Comparison of ENCODE assay signal across 32 cellular contexts in genomic region chr1:14758962-14759361, GRCh38.
DNase-seq lines count a peak whose midpoint lies in the region; ATAC-seq and TF ChIP-seq lines count a peak whose summit lies in the region.
"Had no signal": no experiment of that assay in that cellular context is flagged by ENCODE, and none has a peak within 500 bp of the region (broad histone marks: within the 10 kb centered on the region; RNA-seq: fewer than 3 reads in every experiment).

No MANE protein-coding gene starts in this region.

- H3K4me2 ChIP-seq in hepatocyte: no peak overlapping the region
- H3K4me2 ChIP-seq: PC-9 had no signal

- no peak for ATAC-seq in activated naive CD4-positive, alpha-beta T cell treated with anti-CD3 and anti-CD28 coated beads, Interleukin-2, amount 50 U/mL, for 72 hours
- no peak for ATAC-seq in GM21360 (IDR thresholded peaks at IDR 0.05; ENCODE audit: unreplicated experiment)
- ATAC-seq: GM12878, Right ventricle myocardium inferior, SK-N-SH treated with all-trans-retinoic acid at 6 μM for 48 hours had no signal

- H3K9me2 ChIP-seq in hepatocyte (replicated peaks; ENCODE audit: insufficient read depth): no peaks in the 10 kb centered on the region

- no peaks in the 10 kb centered on the region for H3K9me3 Mint-ChIP-seq in activated naive CD4-positive, alpha-beta T cell treated with anti-CD3 and anti-CD28 coated beads, Interleukin-2, amount 50 U/mL, for 24 hours
- no peaks in the 10 kb centered on the region for H3K9me3 Mint-ChIP-seq in activated naive CD4-positive, alpha-beta T cell treated with anti-CD3 and anti-CD28 coated beads, Interleukin-2, amount 50 U/mL, for 72 hours
- H3K9me3 Mint-ChIP-seq: CD8-positive, alpha-beta memory T cell had no signal

- no peaks in the 10 kb centered on the region for H3K9me3 ChIP-seq in hepatocyte (ENCODE audit: low read depth)
- H3K9me3 ChIP-seq: BE2C, SJCRH30 had no signal

- no peaks in the 10 kb centered on the region for H3K27me3 ChIP-seq in hepatocyte
- H3K27me3 ChIP-seq: BE2C had no signal

- H3K4me3 Mint-ChIP-seq in activated naive CD4-positive, alpha-beta T cell treated with anti-CD3 and anti-CD28 coated beads, Interleukin-2, amount 50 U/mL, for 24 hours: no peak overlapping the region
- H3K4me3 Mint-ChIP-seq: CD14-positive monocyte had no signal

- H3K36me3 ChIP-seq in hepatocyte (replicated peaks; ENCODE audit: insufficient read depth, low read depth): no peaks in the 10 kb centered on the region
- H3K36me3 ChIP-seq: BE2C, SJCRH30 had no signal

- peaks cover 6% of the 10 kb centered on the region for H3K27me3 Mint-ChIP-seq in activated naive CD4-positive, alpha-beta T cell treated with anti-CD3 and anti-CD28 coated beads, Interleukin-2, amount 50 U/mL, for 24 hours

- H3K4me1 ChIP-seq in hepatocyte (ENCODE audit: insufficient read depth): peaks cover 7% of the 10 kb centered on the region
- H3K4me1 ChIP-seq: BE2C, SJCRH30 had no signal

- no peaks in the 10 kb centered on the region for H3K79me2 ChIP-seq in hepatocyte

- H3K4me3 ChIP-seq in epithelial cell of esophagus (ENCODE audit: low read length) (no peak overlapping the region), hepatocyte (no peak overlapping the region)
- H3K4me3 ChIP-seq: GM12878, GM23248, PC-9, SJCRH30 had no signal

- H3K27ac ChIP-seq in hepatocyte: no peak overlapping the region
- H3K27ac ChIP-seq: GM23248, PC-9, SJCRH30 had no signal

- no peak overlapping the region for H2AFZ ChIP-seq in hepatocyte
- H2AFZ ChIP-seq: GM23248, PC-9 had no signal

- no peaks in the 10 kb centered on the region for H4K20me1 ChIP-seq in hepatocyte (ENCODE audit: insufficient read depth, poor library complexity, severe bottlenecking)

- H3K36me3 Mint-ChIP-seq in activated naive CD4-positive, alpha-beta T cell treated with anti-CD3 and anti-CD28 coated beads, Interleukin-2, amount 50 U/mL, for 24 hours: no peaks in the 10 kb centered on the region
- H3K36me3 Mint-ChIP-seq in activated naive CD4-positive, alpha-beta T cell treated with anti-CD3 and anti-CD28 coated beads, Interleukin-2, amount 50 U/mL, for 72 hours: no peaks in the 10 kb centered on the region
- H3K36me3 Mint-ChIP-seq: CD14-positive monocyte; CD8-positive, alpha-beta memory T cell had no signal

- TF ChIP-seq CTCF in epithelial cell of esophagus (IDR thresholded peaks at IDR 0.05; ENCODE audit: insufficient read depth, low read depth, low read length, missing control alignments): no peak
- TF ChIP-seq CTCF in hepatocyte (IDR thresholded peaks at IDR 0.05; ENCODE audit: poor library complexity): no peak

- DNase-seq in activated naive CD4-positive, alpha-beta T cell treated with anti-CD3 and anti-CD28 coated beads, Interleukin-2, amount 50 U/mL, for 72 hours (ENCODE audit: low spot score in 2 of 2): no peak
- DNase-seq in epithelial cell of esophagus (ENCODE audit: low read depth) (peak; percentile 5), left kidney (ENCODE audit: low read depth, low spot score) (peak; percentile 47), retina (peak; percentile 39), LoVo (ENCODE audit: low spot score) (no peak), hepatocyte (ENCODE audit: low spot score) (no peak)
- DNase-seq: 8988T; ACHN; BE2C; CD8-positive, alpha-beta memory T cell; DMS 273 treated with DMSO at 0.1 percent for 48 hours; DMS79; EL; GDM1; GM23248; HCEC 1CT; Karpas-422; NCI-H1105; NCI-H146; NCI-H1930; NCI-H2107; NCI-H524; NCI-H748 treated with DMSO at 0.1 percent for 48 hours; NK-92 treated with Interleukin-12 subunit alpha and Interleukin-12 subunit beta, amount 100 ng/mL, for 24 hours; PC-9; SJCRH30 had no signal

- 29% methylated on average over 9 of the region's 9 CpGs for WGBS in hepatocyte (ENCODE audit: low lambda C conversion rate, missing lambda C conversion rate)

- H3K27ac Mint-ChIP-seq in activated naive CD4-positive, alpha-beta T cell treated with anti-CD3 and anti-CD28 coated beads, Interleukin-2, amount 50 U/mL, for 24 hours: peak overlapping the region; percentile 5
- no peak overlapping the region for H3K27ac Mint-ChIP-seq in activated naive CD4-positive, alpha-beta T cell treated with anti-CD3 and anti-CD28 coated beads, Interleukin-2, amount 50 U/mL, for 72 hours
- H3K27ac Mint-ChIP-seq: CD8-positive, alpha-beta memory T cell had no signal

- no peaks in the 10 kb centered on the region for H3K4me1 Mint-ChIP-seq in activated naive CD4-positive, alpha-beta T cell treated with anti-CD3 and anti-CD28 coated beads, Interleukin-2, amount 50 U/mL, for 24 hours
- H3K4me1 Mint-ChIP-seq: CD8-positive, alpha-beta memory T cell had no signal

Comparison
In these comparisons a context has a peak if more than half of its experiments do, and no peak if none do; other contexts are left out.
1. DNase-seq: peak in epithelial cell of esophagus (single experiment), left kidney (single experiment) and retina (single experiment); none in activated naive CD4-positive, alpha-beta T cell treated with anti-CD3 and anti-CD28 coated beads, Interleukin-2, amount 50 U/mL, for 72 hours (0 of 2), LoVo (single experiment) and hepatocyte (single experiment).